In genomic region chr7:139730746-139731612, GRCh38 we compare ENCODE assay signal across 8 cellular contexts. TPM values are rescaled to one million over a fixed set of nuclear protein-coding genes. Genes with fewer than 3 reads are reported as not detected.
DNase-seq lines count a peak whose midpoint lies in the region; ATAC-seq and TF ChIP-seq lines count a peak whose summit lies in the region.

No MANE protein-coding gene starts in this region.

- TF ChIP-seq POLR2A in uterus (IDR thresholded peaks at IDR 0.05): no peak

- no peak for DNase-seq in Right ventricle myocardium inferior (ENCODE audit: missing footprints)
- DNase-seq in cardiac septum (ENCODE audit: low spot score): no peak
- peak in 1 of 2 experiments; percentile 54 for DNase-seq in HL-60 (ENCODE audit: low read depth in 1 of 2, low spot score in 1 of 2)
- peak; percentile 47 for DNase-seq in kidney tubule cell (ENCODE audit: low spot score)
- peak; percentile 38 to 50 for DNase-seq in uterus
- no peak for DNase-seq in HuH-7 (ENCODE audit: low spot score)
- DNase-seq in NCI-H82 treated with DMSO at 0.1 percent for 48 hours (lab: John Stamatoyannopoulos, UW; ENCODE audit: unreplicated experiment): no peak

- peak; percentile 28 for ATAC-seq in Right ventricle myocardium inferior

- H3K27me3 ChIP-seq in HL-60 (ENCODE audit: insufficient read depth, poor library complexity, severe bottlenecking): no peaks in the 10 kb centered on the region
- H3K27me3 ChIP-seq in uterus: no peaks in the 10 kb centered on the region

- peak overlapping the region; percentile 34 for H3K27ac ChIP-seq in HL-60 (replicated peaks)
- peak overlapping the region; percentile 62 for H3K27ac ChIP-seq in angular gyrus (ENCODE audit: low read depth, low read length)
- H3K27ac ChIP-seq in uterus: peak overlapping the region; percentile 62 to 87

- H3K36me3 ChIP-seq in uterus: no peaks in the 10 kb centered on the region

- TF ChIP-seq CTCF in HL-60 (IDR thresholded peaks at IDR 0.05; ENCODE audit: insufficient read depth, low read length) (no peak), uterus (IDR thresholded peaks at IDR 0.05) (no peak)

- peaks cover 7% of the 10 kb centered on the region in 2 donors for H3K4me1 ChIP-seq in uterus

- intact Hi-C loops in Right ventricle myocardium inferior (cut with DNase I): loop anchor here (5.0 kb wide), 2 partner anchors 46 to 84 kb away; partner anchors contain the start of gene HIPK2
- intact Hi-C loops in cardiac septum (cut with DNase I): loop anchor here (2.0 to 5.0 kb wide), 2 partner anchors 50 to 84 kb away; no protein-coding TSS in a partner anchor
- intact Hi-C loops in uterus (cut with DNase I; ENCODE audit: low total_unique reads): no loop called here

- H3K9me3 ChIP-seq in uterus: no peaks in the 10 kb centered on the region

- no peak overlapping the region for H3K4me3 ChIP-seq in HL-60 (replicated peaks; ENCODE audit: insufficient read depth, low read length)
- H3K4me3 ChIP-seq in uterus: no peak overlapping the region

RNA-seq across cellular contexts. Expression of gene HIPK2, which starts 46.8 kb away (rescaled TPM):
- 97.8 TPM for total RNA-seq in Right ventricle myocardium inferior
- total RNA-seq in cardiac septum: 218 TPM
- total RNA-seq in uterus: 10 to 100 TPM in 3 of 4 donors, 1 to 10 TPM in 1; 9.4 to 65.8 (median 19.2) TPM

Comparison
In these comparisons a context has a peak if more than half of its experiments do, and no peak if none do; other contexts are left out.
1. DNase-seq: peak in kidney tubule cell (single experiment) and uterus (2 of 2); none in Right ventricle myocardium inferior (single experiment), cardiac septum (single experiment), HuH-7 (single experiment) and NCI-H82 treated with DMSO at 0.1 percent for 48 hours (single experiment).
2. Peak in every context shown above with its lines, with median percentiles within 50 percentile points of each other: H3K27ac ChIP-seq.